Comparison of ENCODE assay signal across 8 cellular contexts in genomic region chr15:31340047-31340446, GRCh38. TPM values are rescaled to one million over a fixed set of nuclear protein-coding genes. Genes with fewer than 3 reads are reported as not detected.
A peak's percentile ranks its signal among the peaks of the same experiment; 100 is the strongest.
DNase-seq lines count a peak whose midpoint lies in the region; ATAC-seq and TF ChIP-seq lines count a peak whose summit lies in the region.

No MANE protein-coding gene starts in this region.

- H3K9me3 ChIP-seq in upper lobe of right lung: no peaks in the 10 kb centered on the region

- H3K36me3 Mint-ChIP-seq in activated naive CD4-positive, alpha-beta T cell treated with anti-CD3 and anti-CD28 coated beads, Interleukin-2, amount 50 U/mL, for 24 hours: no peaks in the 10 kb centered on the region
- H3K36me3 Mint-ChIP-seq in natural killer cell treated with Interleukin-12 subunit alpha and Interleukin-12 subunit beta and Interleukin-15 and Interleukin-18, amount 100 ng/mL, for 72 hours: no peaks in the 10 kb centered on the region
- no peaks in the 10 kb centered on the region for H3K36me3 Mint-ChIP-seq in glutamatergic neuron (ENCODE audit: unreplicated experiment)

- peak overlapping the region; percentile 87 for H3K27ac ChIP-seq in angular gyrus (ENCODE audit: low read depth, low read length)
- H3K27ac ChIP-seq in upper lobe of right lung: peak overlapping the region; percentile 88

- H3K27ac Mint-ChIP-seq in activated naive CD4-positive, alpha-beta T cell treated with anti-CD3 and anti-CD28 coated beads, Interleukin-2, amount 50 U/mL, for 24 hours: peak overlapping the region; percentile 92
- peak overlapping the region; percentile 83 to 99 for H3K27ac Mint-ChIP-seq in natural killer cell treated with Interleukin-12 subunit alpha and Interleukin-12 subunit beta and Interleukin-15 and Interleukin-18, amount 100 ng/mL, for 72 hours
- no peak overlapping the region for H3K27ac Mint-ChIP-seq in glutamatergic neuron (ENCODE audit: unreplicated experiment)

- H3K36me3 ChIP-seq in upper lobe of right lung: no peaks in the 10 kb centered on the region

- no peaks in the 10 kb centered on the region for H3K27me3 Mint-ChIP-seq in activated naive CD4-positive, alpha-beta T cell treated with anti-CD3 and anti-CD28 coated beads, Interleukin-2, amount 50 U/mL, for 24 hours
- no peaks in the 10 kb centered on the region for H3K27me3 Mint-ChIP-seq in natural killer cell treated with Interleukin-12 subunit alpha and Interleukin-12 subunit beta and Interleukin-15 and Interleukin-18, amount 100 ng/mL, for 72 hours
- H3K27me3 Mint-ChIP-seq in glutamatergic neuron (ENCODE audit: unreplicated experiment): peaks cover 4% of the 10 kb centered on the region

- intact Hi-C loops in upper lobe of right lung (cut with DNase I): no loop called here

- TF ChIP-seq CTCF in upper lobe of right lung (IDR thresholded peaks at IDR 0.05) (no peak), glutamatergic neuron (IDR thresholded peaks at IDR 0.05; ENCODE audit: partially characterized antibody, unreplicated experiment) (no peak)

- H3K27me3 ChIP-seq in upper lobe of right lung: no peaks in the 10 kb centered on the region

- H3K4me3 ChIP-seq in upper lobe of right lung: no peak overlapping the region

- H3K9me3 Mint-ChIP-seq in activated naive CD4-positive, alpha-beta T cell treated with anti-CD3 and anti-CD28 coated beads, Interleukin-2, amount 50 U/mL, for 24 hours: no peaks in the 10 kb centered on the region
- H3K9me3 Mint-ChIP-seq in natural killer cell treated with Interleukin-12 subunit alpha and Interleukin-12 subunit beta and Interleukin-15 and Interleukin-18, amount 100 ng/mL, for 72 hours: no peaks in the 10 kb centered on the region
- H3K9me3 Mint-ChIP-seq in glutamatergic neuron (ENCODE audit: unreplicated experiment): peaks cover 9% of the 10 kb centered on the region

- peak overlapping the region; percentile 61 for H3K4me3 Mint-ChIP-seq in activated naive CD4-positive, alpha-beta T cell treated with anti-CD3 and anti-CD28 coated beads, Interleukin-2, amount 50 U/mL, for 24 hours
- peak overlapping the region; percentile 84 for H3K4me3 Mint-ChIP-seq in natural killer cell treated with Interleukin-12 subunit alpha and Interleukin-12 subunit beta and Interleukin-15 and Interleukin-18, amount 100 ng/mL, for 72 hours
- H3K4me3 Mint-ChIP-seq in glutamatergic neuron (ENCODE audit: unreplicated experiment): no peak overlapping the region

- H3K4me1 Mint-ChIP-seq in activated naive CD4-positive, alpha-beta T cell treated with anti-CD3 and anti-CD28 coated beads, Interleukin-2, amount 50 U/mL, for 24 hours: peaks cover 98% of the 10 kb centered on the region
- peaks cover 83 to 86% of the 10 kb centered on the region in 2 donors for H3K4me1 Mint-ChIP-seq in natural killer cell treated with Interleukin-12 subunit alpha and Interleukin-12 subunit beta and Interleukin-15 and Interleukin-18, amount 100 ng/mL, for 72 hours (ENCODE audit: low read depth in 2 of 2)
- H3K4me1 Mint-ChIP-seq in glutamatergic neuron (ENCODE audit: low read depth, unreplicated experiment): peaks cover 60% of the 10 kb centered on the region

- no peak for ATAC-seq in natural killer cell treated with Interleukin-12 subunit alpha and Interleukin-12 subunit beta and Interleukin-15 and Interleukin-18, amount 100 ng/mL, for 72 hours
- ATAC-seq in upper lobe of right lung (no peak), GM21825 (IDR thresholded peaks at IDR 0.05; ENCODE audit: unreplicated experiment) (no peak), GM21786 (IDR thresholded peaks at IDR 0.05; ENCODE audit: unreplicated experiment) (no peak)

- peaks cover 98% of the 10 kb centered on the region for H3K4me1 ChIP-seq in upper lobe of right lung

- DNase-seq in activated naive CD4-positive, alpha-beta T cell treated with Interleukin-2 at 50 U/mL for 16 hours: no peak
- DNase-seq in natural killer cell treated with Interleukin-12 subunit alpha and Interleukin-12 subunit beta and Interleukin-15 and Interleukin-18, amount 100 ng/mL, for 72 hours (ENCODE audit: low spot score): no peak
- peak; percentile 41 for DNase-seq in upper lobe of right lung
- no peak for DNase-seq in glutamatergic neuron

RNA-seq across cellular contexts. Expression of gene KLF13, which starts 13.4 kb away (rescaled TPM):
- 100 to 1,000 TPM in 1 of 2 donors, 10 to 100 TPM in 1; 95.1 to 153 TPM for total RNA-seq in natural killer cell treated with Interleukin-12 subunit alpha and Interleukin-12 subunit beta and Interleukin-15 and Interleukin-18, amount 100 ng/mL, for 72 hours
- total RNA-seq in upper lobe of right lung (176 TPM), glutamatergic neuron (ENCODE audit: unreplicated experiment) (141 TPM)
